28 cellular contexts compared by ENCODE assay signal in the genomic region with DNA sequence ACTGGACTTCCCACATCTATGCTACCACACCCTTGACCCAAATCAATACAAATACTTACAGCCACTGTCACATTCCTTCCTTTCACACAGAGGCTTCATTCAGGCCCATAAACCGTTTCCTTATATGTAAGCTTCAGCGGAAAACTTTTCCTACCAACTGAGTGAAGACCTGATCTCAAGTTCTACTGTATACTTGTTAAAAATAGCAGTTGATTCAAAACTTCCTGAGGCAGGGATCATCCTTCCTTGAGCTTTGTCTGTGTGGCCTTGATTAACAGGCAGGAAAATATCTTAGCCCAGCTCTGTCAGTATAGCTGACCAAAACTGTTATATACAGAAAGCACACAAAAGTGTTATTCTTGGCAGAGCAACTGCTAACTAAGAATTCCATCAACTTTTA.
"Had no signal": no experiment of that assay in that cellular context is flagged by ENCODE, and none has a peak within 500 bp of the region (broad histone marks: within the 10 kb centered on the region; RNA-seq: fewer than 3 reads in every experiment).

No MANE protein-coding gene starts in this region.

- H3K36me3 ChIP-seq: colonic mucosa, lower lobe of right lung, neutrophil, prostate gland, sigmoid colon, thoracic aorta had no signal

- H3K27ac Mint-ChIP-seq: dendritic cell treated with granulocyte-macrophage colony-stimulating factor and Interleukin-4, amounts not matched to agents 40 ng/mL and 50 ng/mL, for 4 days; endodermal cell; natural killer cell; stimulated activated naive B cell treated with anti-CD40 and anti-IgM and Interleukin-4, amounts not matched to agents 10 μg/mL and 1 μg/mL and 100 μg/mL, for 72 hours; stimulated activated naive CD8-positive, alpha-beta T cell treated with anti-CD3 and anti-CD28 coated beads, Interleukin-15, Interleukin-2, amounts not matched to agents 100 ng/mL and 50 ng/mL, for 24 hours had no signal

- H3K4me1 Mint-ChIP-seq: natural killer cell; neural crest cell; stimulated activated naive B cell treated with anti-CD40 and anti-IgM and Interleukin-4, amounts not matched to agents 10 μg/mL and 1 μg/mL and 100 μg/mL, for 72 hours had no signal

- H3K27me3 ChIP-seq: colonic mucosa, esophagus muscularis mucosa, gastroesophageal sphincter, heart right ventricle, neutrophil, sigmoid colon, tibial nerve, upper lobe of left lung had no signal

- H3K27ac ChIP-seq: colonic mucosa, esophagus muscularis mucosa, gastroesophageal sphincter, heart right ventricle, lower lobe of right lung, neutrophil, prostate gland, sigmoid colon, skin epidermis, spleen, thoracic aorta, tibial nerve, upper lobe of left lung had no signal

- H3K4me3 Mint-ChIP-seq: dendritic cell treated with granulocyte-macrophage colony-stimulating factor and Interleukin-4, amounts not matched to agents 40 ng/mL and 50 ng/mL, for 4 days; endodermal cell; natural killer cell; neural crest cell; stimulated activated naive B cell treated with anti-CD40 and anti-IgM and Interleukin-4, amounts not matched to agents 10 μg/mL and 1 μg/mL and 100 μg/mL, for 72 hours; stimulated activated naive CD8-positive, alpha-beta T cell treated with anti-CD3 and anti-CD28 coated beads, Interleukin-15, Interleukin-2, amounts not matched to agents 100 ng/mL and 50 ng/mL, for 24 hours had no signal

- H3K4me3 ChIP-seq: colonic mucosa, esophagus muscularis mucosa, gastroesophageal sphincter, heart right ventricle, lower lobe of right lung, prostate gland, sigmoid colon, skin epidermis, spleen, thoracic aorta, tibial nerve, upper lobe of left lung had no signal

- H3K9me3 ChIP-seq: colonic mucosa, esophagus muscularis mucosa, gastroesophageal sphincter, lower lobe of right lung, neutrophil, prostate gland, sigmoid colon, thoracic aorta, upper lobe of left lung had no signal

- H3K9me3 Mint-ChIP-seq: dendritic cell treated with granulocyte-macrophage colony-stimulating factor and Interleukin-4, amounts not matched to agents 40 ng/mL and 50 ng/mL, for 4 days; endodermal cell; natural killer cell; neural crest cell had no signal

- DNase-seq: caudate nucleus; colonic mucosa; effector CD8-positive, alpha-beta T cell; endodermal cell; glutamatergic neuron; heart right ventricle; hippocampal formation; islet precursor cell; left ventricle myocardium superior; lower lobe of right lung; natural killer cell; right cardiac atrium; sigmoid colon; spleen; stimulated activated CD4-positive, alpha-beta T cell treated with anti-CD3 and anti-CD28 coated beads, Interleukin-15, amount 100 ng/mL, for 24 hours; stimulated activated CD4-positive, alpha-beta T cell treated with anti-CD3 and anti-CD28 coated beads, Interleukin-2, amount 100 ng/mL, for 48 hours; stimulated activated naive B cell treated with anti-CD40 and anti-IgM and Interleukin-4, amounts not matched to agents 10 μg/mL and 1 μg/mL and 100 μg/mL, for 72 hours; upper lobe of left lung had no signal

- H3K4me1 ChIP-seq: colonic mucosa, esophagus muscularis mucosa, gastroesophageal sphincter, heart right ventricle, lower lobe of right lung, prostate gland, sigmoid colon, spleen, tibial nerve, upper lobe of left lung had no signal

- ATAC-seq: gastroesophageal sphincter; heart right ventricle; left ventricle myocardium superior; lower lobe of right lung; natural killer cell; right cardiac atrium; stimulated activated naive B cell treated with anti-CD40 and anti-IgM and Interleukin-4, amounts not matched to agents 10 μg/mL and 1 μg/mL and 100 μg/mL, for 72 hours had no signal
